1 cellular context compared by ENCODE assay signal in genomic region chr12:95942532-95943230, GRCh38.
TF ChIP-seq lines count a peak whose summit lies in the region.

Gene CCDC38 (minus strand): TSS chr12:95942614. CDS start chr12:95936509, 6,105 bp downstream.

TF ChIP-seq in HepG2, 621 proteins besides CTCF, POLR2A, EP300 and RAD21 (continued from another document and continues in another):
- TF ChIP-seq ZNF687 (CRISPR knock-in tag; IDR thresholded peaks at IDR 0.05) (peak; percentile 82), MAZ (IDR thresholded peaks at IDR 0.05; ENCODE audit: borderline replicate concordance, low read depth, low read length) (no peak), MAZ (CRISPR knock-in tag; IDR thresholded peaks at IDR 0.05; ENCODE audit: low read depth) (no peak; the same call in 1 of the 2 replicates), ZSCAN25 (CRISPR knock-in tag; IDR thresholded peaks at IDR 0.05) (no peak), YEATS2 (CRISPR knock-in tag; IDR thresholded peaks at IDR 0.05; ENCODE audit: borderline replicate concordance) (peak; percentile 49; the same call in 1 of the 2 replicates), THAP7 (CRISPR knock-in tag; IDR thresholded peaks at IDR 0.05) (no peak), ZBTB46 (CRISPR knock-in tag; IDR thresholded peaks at IDR 0.05; ENCODE audit: borderline replicate concordance) (0 out of 2 replicates have a peak, but pooled peaks have one; percentile 23), ZNF567 (CRISPR knock-in tag; IDR thresholded peaks at IDR 0.05; ENCODE audit: borderline replicate concordance) (0 out of 2 replicates have a peak, but pooled peaks have one; percentile 74), KDM2A (CRISPR knock-in tag; IDR thresholded peaks at IDR 0.05; ENCODE audit: borderline replicate concordance, low read depth) (peak; percentile 53), SRSF9 (IDR thresholded peaks at IDR 0.05; ENCODE audit: borderline replicate concordance, insufficient read depth, low read depth, low read length, poor library complexity, severe bottlenecking) (no peak), FOSL2 (CRISPR knock-in tag; IDR thresholded peaks at IDR 0.05) (0 out of 2 replicates have a peak, but pooled peaks have one; percentile 22), ZNF616 (CRISPR knock-in tag; IDR thresholded peaks at IDR 0.05; ENCODE audit: low read depth) (peak; percentile 19; the same call in 1 of the 2 replicates), GABPB1 (CRISPR knock-in tag; IDR thresholded peaks at IDR 0.05) (peak; percentile 86), FOXA1 (IDR thresholded peaks at IDR 0.05) (no peak), FOXA1 (CRISPR knock-in tag; IDR thresholded peaks at IDR 0.05) (0 out of 2 replicates have a peak, but pooled peaks have one; percentile 16), ZNF180 (CRISPR knock-in tag; IDR thresholded peaks at IDR 0.05; ENCODE audit: borderline replicate concordance, low read depth) (0 out of 2 replicates have a peak, but pooled peaks have one; percentile 21), DMAP1 (CRISPR knock-in tag; IDR thresholded peaks at IDR 0.05) (peak; percentile 77), KDM5A (IDR thresholded peaks at IDR 0.05; ENCODE audit: borderline replicate concordance, low read length) (peak; percentile 49; the same call in 1 of the 2 replicates), TCF7 (IDR thresholded peaks at IDR 0.05; ENCODE audit: low read depth) (peak; percentile 91), ZFP37 (CRISPR knock-in tag; IDR thresholded peaks at IDR 0.05; ENCODE audit: borderline replicate concordance) (0 out of 2 replicates have a peak, but pooled peaks have one; percentile 33), ZNF281 (CRISPR knock-in tag; IDR thresholded peaks at IDR 0.05; ENCODE audit: borderline replicate concordance) (peak; percentile 50; the same call in 1 of the 2 replicates), CBFB (CRISPR knock-in tag; IDR thresholded peaks at IDR 0.05) (0 out of 2 replicates have a peak, but pooled peaks have one; percentile 54), HMG20A (CRISPR knock-in tag; IDR thresholded peaks at IDR 0.05; ENCODE audit: borderline replicate concordance) (0 out of 2 replicates have a peak, but pooled peaks have one; percentile 9), HNF4A (CRISPR knock-in tag; IDR thresholded peaks at IDR 0.05) (peak; percentile 48), ZFX (CRISPR knock-in tag; IDR thresholded peaks at IDR 0.05; ENCODE audit: low read depth) (peak; percentile 34; the same call in 1 of the 2 replicates), HMG20B (CRISPR knock-in tag; conservative IDR thresholded peaks at IDR 0.05) (no peak), MLXIP (CRISPR knock-in tag; IDR thresholded peaks at IDR 0.05; ENCODE audit: borderline replicate concordance) (0 out of 2 replicates have a peak, but pooled peaks have one; percentile 25), ZNF574 (CRISPR knock-in tag; IDR thresholded peaks at IDR 0.05) (peak; percentile 50; the same call in 1 of the 2 replicates), ZNF451 (CRISPR knock-in tag; IDR thresholded peaks at IDR 0.05) (peak; percentile 27; the same call in 1 of the 2 replicates), CBX5 (CRISPR knock-in tag; IDR thresholded peaks at IDR 0.05; ENCODE audit: borderline replicate concordance) (peak; percentile 71; the same call in 1 of the 2 replicates), RXRB (CRISPR knock-in tag; IDR thresholded peaks at IDR 0.05; ENCODE audit: borderline replicate concordance) (0 out of 2 replicates have a peak, but pooled peaks have one; percentile 16), ZNF121 (CRISPR knock-in tag; IDR thresholded peaks at IDR 0.05) (no peak), ZNF775 (CRISPR knock-in tag; IDR thresholded peaks at IDR 0.05; ENCODE audit: borderline replicate concordance) (peak; percentile 17; the same call in 1 of the 2 replicates), SIN3B (IDR thresholded peaks at IDR 0.05; ENCODE audit: low read length) (peak; percentile 40; the same call in 1 of the 2 replicates), PAXIP1 (CRISPR knock-in tag; conservative IDR thresholded peaks at IDR 0.05) (peak; percentile 68), MTA1 (CRISPR knock-in tag; IDR thresholded peaks at IDR 0.05; ENCODE audit: borderline replicate concordance) (peak; percentile 27; the same call in 1 of the 2 replicates)
